Comparison of ENCODE assay signal across 8 cellular contexts in genomic region chr13:114339779-114340534, GRCh38. TPM values are rescaled to one million over a fixed set of nuclear protein-coding genes. Genes with fewer than 3 reads are reported as not detected.
DNase-seq lines count a peak whose midpoint lies in the region; ATAC-seq and TF ChIP-seq lines count a peak whose summit lies in the region.

No MANE protein-coding gene starts in this region.

- no peak for ATAC-seq in GM21619 (IDR thresholded peaks at IDR 0.05; ENCODE audit: unreplicated experiment)
- no peak for ATAC-seq in HG03439 (IDR thresholded peaks at IDR 0.05; ENCODE audit: unreplicated experiment)

- no peaks in the 10 kb centered on the region for H3K9me3 ChIP-seq in prostate gland

- DNase-seq in AG09309 (ENCODE audit: low read depth) (no peak), NCI-H460 (ENCODE audit: extremely low read depth, low read depth) (peak; percentile 52), fibroblast of pulmonary artery (ENCODE audit: low read depth) (peak; percentile 54), prostate gland (ENCODE audit: low spot score) (peak; percentile 32)
- peak; percentile 6 to 14 for DNase-seq in activated CD8-positive, alpha-beta memory T cell treated with anti-CD3 and anti-CD28 coated beads for 1 hour (ENCODE audit: extremely low read depth in 1 of 2, low read depth in 1 of 2)

- TF ChIP-seq POLR2A in prostate gland (IDR thresholded peaks at IDR 0.05): no peak

- TF ChIP-seq CTCF in AG09309 (IDR thresholded peaks at IDR 0.05; ENCODE audit: control insufficient read depth, insufficient read depth, low read depth, low read length, missing control alignments) (peak; percentile 78), GM12873 (IDR thresholded peaks at IDR 0.05; ENCODE audit: insufficient read depth, low read depth, low read length, missing control alignments) (peak; percentile 72), fibroblast of pulmonary artery (IDR thresholded peaks at IDR 0.05; ENCODE audit: low read length, missing control alignments) (peak; percentile 74), prostate gland (IDR thresholded peaks at IDR 0.05) (peak; percentile 14 to 51 (median 37))

- no peaks in the 10 kb centered on the region for H3K4me1 ChIP-seq in prostate gland (replicated peaks)

- no peaks in the 10 kb centered on the region for H3K36me3 ChIP-seq in prostate gland

- H3K4me3 ChIP-seq in AG09309 (ENCODE audit: control insufficient read depth, low read depth, low read length): no peak overlapping the region
- no peak overlapping the region for H3K4me3 ChIP-seq in fibroblast of pulmonary artery (replicated peaks; ENCODE audit: low read depth, low read length)
- no peak overlapping the region for H3K4me3 ChIP-seq in prostate gland

- no peak overlapping the region for H3K27ac ChIP-seq in prostate gland

- H3K27me3 ChIP-seq in prostate gland (replicated peaks; ENCODE audit: insufficient read depth): no peaks in the 10 kb centered on the region

- intact Hi-C loops in prostate gland (cut with DNase I): no loop called here

- 47% methylated on average over 12 of the region's 12 CpGs for WGBS in prostate gland

RNA-seq across cellular contexts. Expression of gene CHAMP1, which starts 25.7 kb away (rescaled TPM):
- total RNA-seq in NCI-H460 (2014; rRNA removed; shearing (Covaris generic)): 20.3 and 24.8 TPM in 2 replicates
- 20.7 and 34.2 TPM in 2 replicates for polyA plus RNA-seq in NCI-H460 (2014; cell fraction: nucleus; rRNA removed)
- 10 to 100 TPM; 23.0 to 56.3 TPM for total RNA-seq in prostate gland

RNA-seq across cellular contexts. Expression of gene UPF3A, which starts 58.6 kb away (rescaled TPM):
- 22.2 and 27.2 TPM in 2 replicates for total RNA-seq in NCI-H460 (2014; rRNA removed; shearing (Covaris generic))
- polyA plus RNA-seq in NCI-H460 (2014; cell fraction: nucleus; rRNA removed): 58.2 and 77.0 TPM in 2 replicates
- 10 to 100 TPM; 30.6 to 62.9 TPM for total RNA-seq in prostate gland
